In the genomic region with DNA sequence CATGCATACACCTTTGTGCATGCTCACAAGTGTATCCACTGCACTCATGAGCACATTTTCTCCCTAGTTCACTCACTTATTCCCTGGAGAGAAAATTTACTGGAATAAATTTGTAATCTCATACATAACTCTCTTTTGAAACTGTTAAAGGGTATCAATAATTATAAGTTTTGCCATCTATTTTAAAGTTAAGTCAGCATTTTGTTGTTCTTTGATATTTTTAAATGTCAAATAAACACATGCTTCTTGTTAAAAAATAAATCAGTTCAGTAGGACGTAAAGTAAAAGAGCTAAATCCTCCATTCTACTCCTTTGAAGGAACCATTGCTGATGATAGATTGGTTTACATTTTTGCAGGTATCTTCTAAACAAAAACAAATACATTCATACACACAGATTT, we compare ENCODE assay signal across 39 cellular contexts.
"Had no signal": no experiment of that assay in that cellular context is flagged by ENCODE, and none has a peak within 500 bp of the region (broad histone marks: within the 10 kb centered on the region; RNA-seq: fewer than 3 reads in every experiment).

No MANE protein-coding gene starts in this region.

- H3K27ac ChIP-seq: adrenal gland, ascending aorta, brain microvascular endothelial cell, breast epithelium, cardiac muscle cell had no signal

- H3K4me3 Mint-ChIP-seq: activated naive CD4-positive, alpha-beta T cell treated with anti-CD3 and anti-CD28 coated beads for 36 hours; activated naive CD4-positive, alpha-beta T cell treated with anti-CD3 and anti-CD28 coated beads, Interleukin-2, amount 10 ng/mL, durations not matched to agents 7 days and 5 days; activated naive CD4-positive, alpha-beta T cell treated with anti-CD3 and anti-CD28 coated beads, Interleukin-2, amount 50 U/mL, for 24 hours; activated naive CD8-positive, alpha-beta T cell; activated naive CD8-positive, alpha-beta T cell treated with anti-CD3 and anti-CD28 coated beads for 36 hours; activated naive CD8-positive, alpha-beta T cell treated with anti-CD3 and anti-CD28 coated beads, Interleukin-2, amount 10 ng/mL, durations not matched to agents 7 days and 5 days; activated naive CD8-positive, alpha-beta T cell treated with anti-CD3 and anti-CD28 coated beads, Interleukin-2, amount 50 U/mL, for 24 hours; activated T-cell treated with anti-CD3 and anti-CD28 coated beads, Interleukin-2, amount 50 U/mL, for 24 hours; activated T-cell treated with anti-CD3 and anti-CD28 coated beads, Interleukin-2, amount 50 U/mL, for 4 hours; activated T-cell treated with anti-CD3 and anti-CD28 coated beads, Interleukin-2, amount 50 U/mL, for 72 hours; activated T-helper 1 cell treated with anti-CD3 and anti-CD28 coated beads, Interleukin-12 subunit alpha, Interleukin-12 subunit beta, Interleukin-2, Interleukin-4 antibody, amounts not matched to agents 30 ng/mL and 10 ng/mL and 1 ng/mL, durations not matched to agents 14 hours and 24 hours and 36 hours; activated T-helper 17 cell treated with anti-CD3 and anti-CD28 coated beads, Interleukin-2, amount 50 U/mL, for 72 hours; brain; central memory CD8-positive, alpha-beta T cell had no signal

- H3K4me3 ChIP-seq: adrenal gland, ascending aorta, breast epithelium, cardiac muscle cell had no signal

- H3K27me3 ChIP-seq: adrenal gland, ascending aorta, brain microvascular endothelial cell, breast epithelium, cardiac muscle cell had no signal

- H3K4me1 ChIP-seq: adrenal gland, ascending aorta, breast epithelium had no signal

- DNase-seq: activated effector memory CD4-positive, alpha-beta T cell treated with anti-CD3 and anti-CD28 coated beads, Interleukin-2, amount 50 U/mL, for 16 hours; activated effector memory CD4-positive, alpha-beta T cell treated with Interleukin-2 at 50 U/mL for 16 hours; activated gamma-delta T cell; activated gamma-delta T cell treated with Interleukin-2 at 50 U/mL for 16 hours; activated naive CD4-positive, alpha-beta T cell; activated naive CD4-positive, alpha-beta T cell treated with anti-CD3 and anti-CD28 coated beads for 36 hours; activated naive CD4-positive, alpha-beta T cell treated with anti-CD3 and anti-CD28 coated beads, Interleukin-2, amount 10 ng/mL, durations not matched to agents 7 days and 5 days; activated naive CD4-positive, alpha-beta T cell treated with anti-CD3 and anti-CD28 coated beads, Interleukin-2, amount 50 U/mL, for 16 hours; activated naive CD4-positive, alpha-beta T cell treated with Interleukin-2 at 50 U/mL for 16 hours; activated naive CD8-positive, alpha-beta T cell treated with anti-CD3 and anti-CD28 coated beads for 36 hours; activated naive CD8-positive, alpha-beta T cell treated with anti-CD3 and anti-CD28 coated beads, Interleukin-2, amount 10 ng/mL, durations not matched to agents 7 days and 5 days; activated naive CD8-positive, alpha-beta T cell treated with anti-CD3 and anti-CD28 coated beads, Interleukin-2, amount 50 U/mL, for 24 hours; activated T-cell treated with anti-CD3 and anti-CD28 coated beads, Interleukin-2, amount 50 U/mL, for 1 hour; activated T-cell treated with anti-CD3 and anti-CD28 coated beads, Interleukin-2, amount 50 U/mL, for 24 hours; activated T-cell treated with anti-CD3 and anti-CD28 coated beads, Interleukin-2, amount 50 U/mL, for 4 hours; activated T-cell treated with anti-CD3 and anti-CD28 coated beads, Interleukin-2, amount 50 U/mL, for 48 hours; activated T-cell treated with anti-CD3 and anti-CD28 coated beads, Interleukin-2, amount 50 U/mL, for 72 hours; adrenal gland; amniotic stem cell; amygdala; anterior cingulate cortex; aorta; brain microvascular endothelial cell; caudate nucleus; central memory CD4-positive, alpha-beta T cell; cerebellar nuclear complex had no signal

- FAIRE-seq: astrocyte, bronchial epithelial cell had no signal

- H3K27ac Mint-ChIP-seq: activated naive CD4-positive, alpha-beta T cell treated with anti-CD3 and anti-CD28 coated beads for 36 hours; activated naive CD4-positive, alpha-beta T cell treated with anti-CD3 and anti-CD28 coated beads, Interleukin-2, amount 10 ng/mL, durations not matched to agents 7 days and 5 days; activated naive CD4-positive, alpha-beta T cell treated with anti-CD3 and anti-CD28 coated beads, Interleukin-2, amount 50 U/mL, for 24 hours; activated naive CD4-positive, alpha-beta T cell treated with anti-CD3 and anti-CD28 coated beads, Interleukin-2, amount 50 U/mL, for 72 hours; activated naive CD8-positive, alpha-beta T cell; activated naive CD8-positive, alpha-beta T cell treated with anti-CD3 and anti-CD28 coated beads for 36 hours; activated naive CD8-positive, alpha-beta T cell treated with anti-CD3 and anti-CD28 coated beads, Interleukin-2, amount 10 ng/mL, durations not matched to agents 7 days and 5 days; activated naive CD8-positive, alpha-beta T cell treated with anti-CD3 and anti-CD28 coated beads, Interleukin-2, amount 50 U/mL, for 24 hours; activated T-cell treated with anti-CD3 and anti-CD28 coated beads, Interleukin-2, amount 50 U/mL, for 24 hours; activated T-cell treated with anti-CD3 and anti-CD28 coated beads, Interleukin-2, amount 50 U/mL, for 72 hours; activated T-helper 1 cell treated with anti-CD3 and anti-CD28 coated beads, Interleukin-12 subunit alpha, Interleukin-12 subunit beta, Interleukin-2, Interleukin-4 antibody, amounts not matched to agents 30 ng/mL and 10 ng/mL and 1 ng/mL, durations not matched to agents 14 hours and 24 hours and 36 hours; activated T-helper 17 cell treated with anti-CD3 and anti-CD28 coated beads, Interleukin-2, amount 50 U/mL, for 72 hours; activated T-helper 2 cell treated with anti-CD3 and anti-CD28 coated beads, Interferon-gamma antibody, Interleukin-2, Interleukin-4, amounts not matched to agents 10 μg/mL and 5 μg/mL and 100 μg/mL, durations not matched to agents 14 hours and 24 hours and 36 hours; brain had no signal

- H3K27me3 Mint-ChIP-seq: activated naive CD4-positive, alpha-beta T cell treated with anti-CD3 and anti-CD28 coated beads, Interleukin-2, amount 10 ng/mL, durations not matched to agents 7 days and 5 days; activated naive CD4-positive, alpha-beta T cell treated with anti-CD3 and anti-CD28 coated beads, Interleukin-2, amount 50 U/mL, for 24 hours; activated naive CD8-positive, alpha-beta T cell; activated naive CD8-positive, alpha-beta T cell treated with anti-CD3 and anti-CD28 coated beads for 36 hours; activated naive CD8-positive, alpha-beta T cell treated with anti-CD3 and anti-CD28 coated beads, Interleukin-2, amount 10 ng/mL, durations not matched to agents 7 days and 5 days; activated naive CD8-positive, alpha-beta T cell treated with anti-CD3 and anti-CD28 coated beads, Interleukin-2, amount 50 U/mL, for 24 hours; activated T-cell treated with anti-CD3 and anti-CD28 coated beads, Interleukin-2, amount 50 U/mL, for 24 hours; activated T-helper 17 cell treated with anti-CD3 and anti-CD28 coated beads, Interleukin-2, amount 50 U/mL, for 72 hours; brain; central memory CD8-positive, alpha-beta T cell had no signal

- H3K36me3 Mint-ChIP-seq: activated naive CD4-positive, alpha-beta T cell treated with anti-CD3 and anti-CD28 coated beads, Interleukin-2, amount 10 ng/mL, durations not matched to agents 7 days and 5 days; activated naive CD4-positive, alpha-beta T cell treated with anti-CD3 and anti-CD28 coated beads, Interleukin-2, amount 50 U/mL, for 24 hours; activated naive CD4-positive, alpha-beta T cell treated with anti-CD3 and anti-CD28 coated beads, Interleukin-2, amount 50 U/mL, for 72 hours; activated naive CD8-positive, alpha-beta T cell; activated naive CD8-positive, alpha-beta T cell treated with anti-CD3 and anti-CD28 coated beads for 36 hours; activated naive CD8-positive, alpha-beta T cell treated with anti-CD3 and anti-CD28 coated beads, Interleukin-2, amount 10 ng/mL, durations not matched to agents 7 days and 5 days; brain had no signal

- H3K4me1 Mint-ChIP-seq: activated naive CD4-positive, alpha-beta T cell treated with anti-CD3 and anti-CD28 coated beads, Interleukin-2, amount 10 ng/mL, durations not matched to agents 7 days and 5 days; activated naive CD4-positive, alpha-beta T cell treated with anti-CD3 and anti-CD28 coated beads, Interleukin-2, amount 50 U/mL, for 24 hours; activated naive CD8-positive, alpha-beta T cell treated with anti-CD3 and anti-CD28 coated beads for 36 hours; activated naive CD8-positive, alpha-beta T cell treated with anti-CD3 and anti-CD28 coated beads, Interleukin-2, amount 10 ng/mL, durations not matched to agents 7 days and 5 days; activated naive CD8-positive, alpha-beta T cell treated with anti-CD3 and anti-CD28 coated beads, Interleukin-2, amount 50 U/mL, for 24 hours; activated T-helper 17 cell treated with anti-CD3 and anti-CD28 coated beads, Interleukin-2, amount 50 U/mL, for 72 hours; central memory CD8-positive, alpha-beta T cell had no signal

- H3K9me3 ChIP-seq: adrenal gland, ascending aorta, breast epithelium had no signal

- H3K9me3 Mint-ChIP-seq: activated naive CD4-positive, alpha-beta T cell treated with anti-CD3 and anti-CD28 coated beads for 36 hours; activated naive CD4-positive, alpha-beta T cell treated with anti-CD3 and anti-CD28 coated beads, Interleukin-2, amount 10 ng/mL, durations not matched to agents 7 days and 5 days; activated naive CD8-positive, alpha-beta T cell treated with anti-CD3 and anti-CD28 coated beads for 36 hours; activated naive CD8-positive, alpha-beta T cell treated with anti-CD3 and anti-CD28 coated beads, Interleukin-2, amount 10 ng/mL, durations not matched to agents 7 days and 5 days; activated naive CD8-positive, alpha-beta T cell treated with anti-CD3 and anti-CD28 coated beads, Interleukin-2, amount 50 U/mL, for 24 hours; activated T-cell treated with anti-CD3 and anti-CD28 coated beads, Interleukin-2, amount 50 U/mL, for 24 hours; activated T-cell treated with anti-CD3 and anti-CD28 coated beads, Interleukin-2, amount 50 U/mL, for 4 hours; activated T-helper 1 cell treated with anti-CD3 and anti-CD28 coated beads, Interleukin-12 subunit alpha, Interleukin-12 subunit beta, Interleukin-2, Interleukin-4 antibody, amounts not matched to agents 30 ng/mL and 10 ng/mL and 1 ng/mL, durations not matched to agents 14 hours and 24 hours and 36 hours; activated T-helper 17 cell treated with anti-CD3 and anti-CD28 coated beads, Interleukin-2, amount 50 U/mL, for 72 hours; activated T-helper 2 cell treated with anti-CD3 and anti-CD28 coated beads, Interferon-gamma antibody, Interleukin-2, Interleukin-4, amounts not matched to agents 10 μg/mL and 5 μg/mL and 100 μg/mL, durations not matched to agents 14 hours and 24 hours and 36 hours had no signal

- H3K36me3 ChIP-seq: adrenal gland, ascending aorta, brain microvascular endothelial cell, breast epithelium, cardiac muscle cell had no signal

- ATAC-seq: activated naive CD4-positive, alpha-beta T cell treated with anti-CD3 and anti-CD28 coated beads, Interleukin-2, amount 50 U/mL, for 72 hours; activated naive CD8-positive, alpha-beta T cell treated with anti-CD3 and anti-CD28 coated beads, Interleukin-2, amount 50 U/mL, for 24 hours; activated T-cell treated with anti-CD3 and anti-CD28 coated beads, Interleukin-2, amount 50 U/mL, for 4 hours; activated T-cell treated with anti-CD3 and anti-CD28 coated beads, Interleukin-2, amount 50 U/mL, for 72 hours; activated T-helper 17 cell treated with anti-CD3 and anti-CD28 coated beads, Interleukin-2, amount 50 U/mL, for 72 hours had no signal
